Comparison of ENCODE assay signal across 8 cellular contexts in the genomic region with DNA sequence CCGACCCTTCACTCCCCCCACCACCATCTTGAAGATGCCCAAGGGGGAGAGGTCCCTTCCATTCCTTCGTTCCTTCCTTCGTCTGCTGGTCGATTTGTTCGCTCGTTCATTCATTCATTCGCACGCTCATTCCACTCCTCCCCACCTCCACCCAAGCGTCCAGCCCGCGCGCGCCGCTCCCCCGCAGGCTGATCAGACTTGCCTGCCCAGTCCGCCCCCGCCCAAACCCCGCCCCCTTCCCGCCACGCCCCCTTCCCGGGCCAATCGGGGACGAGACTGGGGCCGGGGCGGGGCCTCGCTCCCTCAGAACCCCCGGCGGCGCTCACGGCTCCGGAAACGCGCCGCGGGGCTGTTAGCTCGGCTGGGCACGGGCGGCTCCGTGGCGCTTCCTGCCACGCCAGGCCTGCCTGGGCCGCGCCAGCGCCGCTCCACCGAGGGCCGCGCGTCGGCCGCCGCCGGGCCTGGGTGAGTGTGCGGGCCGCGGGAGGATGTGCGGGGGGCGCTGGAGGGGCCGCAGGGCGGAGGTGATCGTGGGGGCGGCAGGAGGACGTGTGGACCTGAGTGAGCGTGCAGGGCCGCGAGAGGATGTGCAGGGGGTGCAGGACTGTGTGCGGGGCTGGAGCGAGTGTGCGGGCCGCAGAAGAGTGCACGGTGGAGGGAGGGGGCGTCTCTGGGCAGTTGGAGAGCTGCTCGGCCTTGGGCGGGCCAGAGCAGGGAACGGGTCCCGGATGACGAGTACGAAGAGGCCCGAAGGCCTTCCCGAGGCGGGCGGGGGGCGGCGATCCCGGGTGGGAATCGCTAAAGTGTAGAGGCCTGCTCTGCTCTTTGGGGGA. TPM values are rescaled to one million over a fixed set of nuclear protein-coding genes. Genes with fewer than 3 reads are reported as not detected.
DNase-seq lines count a peak whose midpoint lies in the region; TF ChIP-seq lines count a peak whose summit lies in the region.

A gene with protein sequence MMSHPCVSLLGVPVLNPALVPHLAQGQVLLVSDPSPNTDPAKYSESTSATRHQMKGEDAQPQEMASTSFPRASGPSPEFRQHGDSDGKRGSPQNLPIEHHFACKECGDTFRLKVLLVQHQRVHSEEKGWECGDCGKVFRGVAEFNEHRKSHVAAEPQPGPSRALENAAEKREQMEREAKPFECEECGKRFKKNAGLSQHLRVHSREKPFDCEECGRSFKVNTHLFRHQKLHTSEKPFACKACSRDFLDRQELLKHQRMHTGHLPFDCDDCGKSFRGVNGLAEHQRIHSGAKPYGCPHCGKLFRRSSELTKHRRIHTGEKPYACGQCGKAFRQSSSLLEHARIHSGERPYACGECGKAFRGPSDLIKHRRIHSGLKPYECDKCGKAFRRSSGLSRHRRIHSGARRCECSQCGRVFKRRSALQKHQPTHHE (plus strand): TSS at position 333 of the 833 bp plus-strand sequence. CDS start 2,527 bp downstream, outside the sequence.

- TF ChIP-seq RAD21 in SK-N-SH (IDR thresholded peaks at IDR 0.05; ENCODE audit: low read length): no peak

- H3K9ac ChIP-seq in SK-N-SH: peak within 1 kb of the TSS; percentile 88

- H3K9me2 ChIP-seq in SK-N-SH: no peaks in the 10 kb centered on the region

- H3K36me3 ChIP-seq in H7 (replicated peaks; ENCODE audit: control insufficient read depth, insufficient read depth, low read length) (0 out of 2 replicates have a peak, but pooled peaks cover 2% of the 10 kb centered on the region), SK-N-SH (replicated peaks in 1 of 2; ENCODE audit: control insufficient read depth in 1 of 2, insufficient read depth in 2 of 2, low read length in 1 of 2) (peaks cover 0 to 10% of the 10 kb centered on the region in 2 experiments)

- H4K20me1 ChIP-seq in SK-N-SH (ENCODE audit: insufficient read depth): no peaks in the 10 kb centered on the region

- H3F3A ChIP-seq in SK-N-SH (replicated peaks; ENCODE audit: insufficient read depth): peaks cover 5% of the 10 kb centered on the region

- no peaks in the 10 kb centered on the region for H3K9me3 Mint-ChIP-seq in activated naive CD4-positive, alpha-beta T cell treated with anti-CD3 and anti-CD28 coated beads for 36 hours

- H3K4me3 Mint-ChIP-seq in activated naive CD4-positive, alpha-beta T cell treated with anti-CD3 and anti-CD28 coated beads for 36 hours: peak within 1 kb of the TSS; percentile 85

- POLR2A ChIA-PET in SK-N-SH (lab: Yijun Ruan, JAX): interaction anchor here (0.6 to 0.9 kb wide), 2 partner anchors 8 to 10 kb away, joined by 3 read pairs; no protein-coding TSS in a partner anchor

- H3K27me3 Mint-ChIP-seq in activated naive CD4-positive, alpha-beta T cell treated with anti-CD3 and anti-CD28 coated beads for 36 hours (ENCODE audit: low read depth): no peaks in the 10 kb centered on the region

- H3K27me3 ChIP-seq in H7 (ENCODE audit: control insufficient read depth, insufficient read depth, low read length) (no peaks in the 10 kb centered on the region; the same call in 1 of the 2 replicates), SK-N-SH (ENCODE audit: insufficient read depth) (peaks cover 8% of the 10 kb centered on the region; the same call in 1 of the 2 replicates)

- TF ChIP-seq CTCF in SK-N-SH (IDR thresholded peaks at IDR 0.05): no peak

- CTCF ChIA-PET in SK-N-SH (lab: Yijun Ruan, JAX): interaction anchor here (1.3 kb wide), 1 partner anchor 47 kb away, joined by 3 read pairs; no protein-coding TSS in a partner anchor
- CTCF ChIA-PET in activated naive CD4-positive, alpha-beta T cell treated with anti-CD3 and anti-CD28 coated beads for 36 hours (lab: Charles Lee): no interaction called here

- H3K4me2 ChIP-seq in SK-N-SH: peak within 1 kb of the TSS; percentile 70

- H3K79me2 ChIP-seq in SK-N-SH (ENCODE audit: insufficient read depth): peaks cover 32% of the 10 kb centered on the region; the same call in 1 of the 2 replicates

- peak; percentile 55 for DNase-seq in GDM1 (lab: John Stamatoyannopoulos, UW)
- DNase-seq in H7: peak; percentile 95
- peak; percentile 83 for DNase-seq in M059J (ENCODE audit: low read depth)
- DNase-seq in SK-N-SH: peak; percentile 94
- peak; percentile 78 for DNase-seq in activated naive CD4-positive, alpha-beta T cell treated with anti-CD3 and anti-CD28 coated beads for 36 hours
- DNase-seq in germinal center (ENCODE audit: low spot score): peak; percentile 85
- DNase-seq in occipital lobe (lab: John Stamatoyannopoulos, UW): peak; percentile 83
- peak in 48 of 49 donors; percentile 6 to 86 (median 60) for DNase-seq in substantia nigra (lab: John Stamatoyannopoulos, UW)

- H3K4me3 ChIP-seq in H7 (ENCODE audit: insufficient read depth, low read depth, low read length) (peak within 1 kb of the TSS; percentile 69), SK-N-SH (ENCODE audit: low read depth in 2 of 2, low read length in 1 of 2) (peak within 1 kb of the TSS; percentile 57 to 67)

- intact Hi-C loops in activated naive CD4-positive, alpha-beta T cell treated with anti-CD3 and anti-CD28 coated beads for 36 hours (cut with micrococcal nuclease): loop anchor here (5.0 to 10.0 kb wide), 4 partner anchors 78 to 761 kb away; a partner anchor contains a TSS

- H3K4me1 ChIP-seq in SK-N-SH (ENCODE audit: control insufficient read depth in 1 of 2, insufficient read depth in 2 of 2, low read depth in 1 of 2, low read length in 1 of 2): peaks cover 0 to 4% of the 10 kb centered on the region in 2 experiments; a peak in 1 of 4 replicates

- 31% methylated on average over 83 of the region's 86 CpGs for WGBS in SK-N-SH (ENCODE audit: low lambda C conversion rate)

- H3K4me1 Mint-ChIP-seq in activated naive CD4-positive, alpha-beta T cell treated with anti-CD3 and anti-CD28 coated beads for 36 hours (ENCODE audit: low read depth): peaks cover 42% of the 10 kb centered on the region

- no peak for TF ChIP-seq EP300 in SK-N-SH (IDR thresholded peaks at IDR 0.05; ENCODE audit: borderline replicate concordance in 1 of 2, low read depth in 1 of 2, low read length in 1 of 2)

- no peaks in the 10 kb centered on the region for H3K9me3 ChIP-seq in SK-N-SH

- peak within 1 kb of the TSS; percentile 80 for H3K27ac Mint-ChIP-seq in activated naive CD4-positive, alpha-beta T cell treated with anti-CD3 and anti-CD28 coated beads for 36 hours

- peak within 1 kb of the TSS; percentile 64; the same call in 1 of the 2 replicates for H2AFZ ChIP-seq in SK-N-SH (ENCODE audit: low read depth)

- H3K27ac ChIP-seq in SK-N-SH (ENCODE audit: low read depth in 2 of 2, low read length in 1 of 2) (peak within 1 kb of the TSS; percentile 40 to 59; a peak in 2 of 4 replicates), substantia nigra (ENCODE audit: low read depth, low read length, poor library complexity, severe bottlenecking) (peak within 1 kb of the TSS; percentile 51)

- H3K36me3 Mint-ChIP-seq in activated naive CD4-positive, alpha-beta T cell treated with anti-CD3 and anti-CD28 coated beads for 36 hours (ENCODE audit: low read depth): peaks cover 17% of the 10 kb centered on the region

TF ChIP-seq in SK-N-SH, 30 proteins besides CTCF, POLR2A, EP300 and RAD21 (continues in another document):
- no peak for TF ChIP-seq JUND (IDR thresholded peaks at IDR 0.05)
- no peak for TF ChIP-seq FOXJ3 (CRISPR knock-in tag; IDR thresholded peaks at IDR 0.05)
- TF ChIP-seq, protein P1, sequence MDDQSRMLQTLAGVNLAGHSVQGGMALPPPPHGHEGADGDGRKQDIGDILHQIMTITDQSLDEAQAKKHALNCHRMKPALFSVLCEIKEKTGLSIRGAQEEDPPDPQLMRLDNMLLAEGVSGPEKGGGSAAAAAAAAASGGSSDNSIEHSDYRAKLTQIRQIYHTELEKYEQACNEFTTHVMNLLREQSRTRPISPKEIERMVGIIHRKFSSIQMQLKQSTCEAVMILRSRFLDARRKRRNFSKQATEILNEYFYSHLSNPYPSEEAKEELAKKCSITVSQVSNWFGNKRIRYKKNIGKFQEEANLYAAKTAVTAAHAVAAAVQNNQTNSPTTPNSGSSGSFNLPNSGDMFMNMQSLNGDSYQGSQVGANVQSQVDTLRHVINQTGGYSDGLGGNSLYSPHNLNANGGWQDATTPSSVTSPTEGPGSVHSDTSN (IDR thresholded peaks at IDR 0.05): no peak
- TF ChIP-seq GATA2 (CRISPR knock-in tag; IDR thresholded peaks at IDR 0.05): no peak
- TF ChIP-seq NRF1 (IDR thresholded peaks at IDR 0.05; ENCODE audit: low read depth, low read length): no peak
- no peak for TF ChIP-seq TAF1 (IDR thresholded peaks at IDR 0.05; ENCODE audit: borderline replicate concordance, low read depth, low read length)
- TF ChIP-seq, protein P2, sequence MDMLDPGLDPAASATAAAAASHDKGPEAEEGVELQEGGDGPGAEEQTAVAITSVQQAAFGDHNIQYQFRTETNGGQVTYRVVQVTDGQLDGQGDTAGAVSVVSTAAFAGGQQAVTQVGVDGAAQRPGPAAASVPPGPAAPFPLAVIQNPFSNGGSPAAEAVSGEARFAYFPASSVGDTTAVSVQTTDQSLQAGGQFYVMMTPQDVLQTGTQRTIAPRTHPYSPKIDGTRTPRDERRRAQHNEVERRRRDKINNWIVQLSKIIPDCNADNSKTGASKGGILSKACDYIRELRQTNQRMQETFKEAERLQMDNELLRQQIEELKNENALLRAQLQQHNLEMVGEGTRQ (IDR thresholded peaks at IDR 0.05; ENCODE audit: borderline replicate concordance, low read depth, low read length): no peak

RNA-seq across cellular contexts. Expression of the gene that starts here (rescaled TPM):
- total RNA-seq in H7 (2014; rRNA removed; shearing (Covaris generic)): 5.1 and 6.9 TPM in 2 replicates
- total RNA-seq in M059J (2014; rRNA removed; shearing (Covaris generic)): 9.3 and 14.0 TPM in 2 replicates
- polyA plus RNA-seq in SK-N-SH (2012; rRNA removed): 4.9 and 6.3 TPM in 2 replicates
- polyA plus RNA-seq in SK-N-SH (2012; cell fraction: cytosol; rRNA removed): 4.2 and 4.4 TPM in 2 replicates
- polyA plus RNA-seq in SK-N-SH (2012; cell fraction: nucleus; rRNA removed): 12.3 and 17.2 TPM in 2 replicates
- total RNA-seq in activated naive CD4-positive, alpha-beta T cell treated with anti-CD3 and anti-CD28 coated beads for 36 hours: 10 to 100 TPM; 10.8 to 11.5 TPM
- 7.8 TPM for total RNA-seq in occipital lobe

Comparison
In these comparisons a context has a peak if more than half of its experiments do, and no peak if none do; other contexts are left out.
1. Peak in every context shown above with its lines: DNase-seq, H3K4me3 ChIP-seq and H3K27ac ChIP-seq.